28 cellular contexts compared by ENCODE assay signal in the genomic region with DNA sequence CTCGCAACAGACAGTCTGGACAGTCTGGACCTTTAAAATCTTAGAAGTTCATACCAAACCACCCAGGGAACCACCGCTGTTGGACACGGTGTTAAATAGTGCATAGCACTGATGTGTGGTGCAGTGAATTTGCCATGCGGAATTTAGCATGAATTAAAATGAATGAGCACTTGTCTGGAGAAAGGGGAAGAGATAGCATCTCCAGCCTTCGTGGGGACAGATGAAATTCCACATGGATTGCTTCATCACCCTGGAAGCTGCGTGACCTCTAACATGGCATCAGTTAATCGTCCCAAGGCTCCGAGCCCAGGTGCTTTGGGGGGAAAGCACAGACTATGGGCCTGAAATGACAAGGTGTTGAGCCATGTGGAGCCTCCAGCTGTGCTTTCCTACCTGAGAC.
"Had no signal": no experiment of that assay in that cellular context is flagged by ENCODE, and none has a peak within 500 bp of the region (broad histone marks: within the 10 kb centered on the region; RNA-seq: fewer than 3 reads in every experiment).

No MANE protein-coding gene starts in this region.

- H3K27me3 ChIP-seq: ascending aorta, Peyer's patch had no signal

- H3K9me3 Mint-ChIP-seq: activated naive CD4-positive, alpha-beta T cell treated with anti-CD3 and anti-CD28 coated beads, Interleukin-2, amount 50 U/mL, for 72 hours; activated T-cell treated with anti-CD3 and anti-CD28 coated beads, Interleukin-2, amount 50 U/mL, for 24 hours; activated T-helper 1 cell treated with anti-CD3 and anti-CD28 coated beads, Interleukin-12 subunit alpha, Interleukin-12 subunit beta, Interleukin-2, Interleukin-4 antibody, amounts not matched to agents 30 ng/mL and 10 ng/mL and 1 ng/mL, durations not matched to agents 14 hours and 24 hours and 36 hours; brain; central memory CD8-positive, alpha-beta T cell had no signal

- H3K4me3 Mint-ChIP-seq: activated CD4-positive, alpha-beta T cell treated with anti-CD3 and anti-CD28 coated beads, Interleukin-2, amount 10 ng/mL, durations not matched to agents 24 days and 14 days; activated CD8-positive, alpha-beta memory T cell treated with anti-CD3 and anti-CD28 coated beads, Interleukin-2, amount 10 ng/mL, durations not matched to agents 7 days and 5 days; activated naive CD8-positive, alpha-beta T cell treated with anti-CD3 and anti-CD28 coated beads, Interleukin-2, amount 50 U/mL, for 24 hours; activated T-cell treated with anti-CD3 and anti-CD28 coated beads, Interleukin-2, amount 50 U/mL, for 24 hours; activated T-helper 1 cell treated with anti-CD3 and anti-CD28 coated beads, Interleukin-12 subunit alpha, Interleukin-12 subunit beta, Interleukin-2, Interleukin-4 antibody, amounts not matched to agents 30 ng/mL and 10 ng/mL and 1 ng/mL, durations not matched to agents 14 hours and 24 hours and 36 hours; brain; central memory CD8-positive, alpha-beta T cell; T-helper 1 cell treated with Interleukin-12 subunit alpha and Interleukin-12 subunit beta and Interleukin-4 antibody, amounts not matched to agents 30 μg/mL and 1 μg/mL, for 36 hours; WTC11 had no signal

- H3K4me1 ChIP-seq: ascending aorta, Peyer's patch had no signal

- H3K36me3 Mint-ChIP-seq: activated CD8-positive, alpha-beta memory T cell treated with anti-CD3 and anti-CD28 coated beads, Interleukin-2, amount 10 ng/mL, durations not matched to agents 7 days and 5 days; brain had no signal

- H3K27me3 Mint-ChIP-seq: activated CD4-positive, alpha-beta T cell treated with anti-CD3 and anti-CD28 coated beads, Interleukin-2, amount 10 ng/mL, durations not matched to agents 24 days and 14 days; activated CD8-positive, alpha-beta memory T cell treated with anti-CD3 and anti-CD28 coated beads, Interleukin-2, amount 10 ng/mL, durations not matched to agents 7 days and 5 days; activated T-cell treated with anti-CD3 and anti-CD28 coated beads, Interleukin-2, amount 50 U/mL, for 24 hours; central memory CD8-positive, alpha-beta T cell had no signal

- H3K27ac ChIP-seq: ascending aorta, Peyer's patch had no signal

- H3K4me1 Mint-ChIP-seq: activated CD4-positive, alpha-beta T cell treated with anti-CD3 and anti-CD28 coated beads, Interleukin-2, amount 10 ng/mL, durations not matched to agents 24 days and 14 days; activated CD8-positive, alpha-beta memory T cell treated with anti-CD3 and anti-CD28 coated beads, Interleukin-2, amount 10 ng/mL, durations not matched to agents 7 days and 5 days; activated naive CD8-positive, alpha-beta T cell treated with anti-CD3 and anti-CD28 coated beads, Interleukin-2, amount 50 U/mL, for 24 hours; brain; central memory CD8-positive, alpha-beta T cell had no signal

- ATAC-seq: activated CD8-positive, alpha-beta memory T cell treated with anti-CD3 and anti-CD28 coated beads, Interleukin-2, amount 10 ng/mL, durations not matched to agents 7 days and 5 days; activated naive CD4-positive, alpha-beta T cell treated with anti-CD3 and anti-CD28 coated beads, Interleukin-2, amount 50 U/mL, for 72 hours; activated naive CD8-positive, alpha-beta T cell treated with anti-CD3 and anti-CD28 coated beads, Interleukin-2, amount 50 U/mL, for 24 hours; K562; WTC11 had no signal

- H3K27ac Mint-ChIP-seq: activated CD4-positive, alpha-beta T cell treated with anti-CD3 and anti-CD28 coated beads, Interleukin-2, amount 10 ng/mL, durations not matched to agents 24 days and 14 days; activated CD8-positive, alpha-beta memory T cell treated with anti-CD3 and anti-CD28 coated beads, Interleukin-2, amount 10 ng/mL, durations not matched to agents 7 days and 5 days; activated naive CD8-positive, alpha-beta T cell treated with anti-CD3 and anti-CD28 coated beads, Interleukin-2, amount 50 U/mL, for 24 hours; activated T-cell treated with anti-CD3 and anti-CD28 coated beads, Interleukin-2, amount 50 U/mL, for 24 hours; activated T-helper 1 cell treated with anti-CD3 and anti-CD28 coated beads, Interleukin-12 subunit alpha, Interleukin-12 subunit beta, Interleukin-2, Interleukin-4 antibody, amounts not matched to agents 30 ng/mL and 10 ng/mL and 1 ng/mL, durations not matched to agents 14 hours and 24 hours and 36 hours; brain; T-helper 1 cell treated with Interleukin-12 subunit alpha and Interleukin-12 subunit beta and Interleukin-4 antibody, amounts not matched to agents 30 μg/mL and 1 μg/mL, for 36 hours; WTC11 had no signal

- H3K4me3 ChIP-seq: ascending aorta, K562, Peyer's patch had no signal

- H3K9me3 ChIP-seq: ascending aorta, Peyer's patch had no signal

- H3K36me3 ChIP-seq: ascending aorta, Peyer's patch had no signal

- FAIRE-seq: K562 had no signal

- DNase-seq: activated CD4-positive, alpha-beta T cell treated with anti-CD3 and anti-CD28 coated beads for 1 hour; activated CD4-positive, alpha-beta T cell treated with anti-CD3 and anti-CD28 coated beads, Interleukin-2, amount 10 ng/mL, durations not matched to agents 24 days and 14 days; activated CD4-positive, alpha-beta T cell treated with anti-CD3 and anti-CD28 coated beads, Interleukin-2, amount 50 U/mL, for 48 hours; activated CD8-positive, alpha-beta memory T cell treated with anti-CD3 and anti-CD28 coated beads, Interleukin-2, amount 10 ng/mL, durations not matched to agents 7 days and 5 days; activated effector memory CD4-positive, alpha-beta T cell treated with Interleukin-2 at 50 U/mL for 16 hours; activated naive CD4-positive, alpha-beta T cell; activated naive CD8-positive, alpha-beta T cell treated with anti-CD3 and anti-CD28 coated beads, Interleukin-2, amount 50 U/mL, for 24 hours; activated T-cell treated with anti-CD3 and anti-CD28 coated beads, Interleukin-2, amount 50 U/mL, for 24 hours; amniotic stem cell; Karpas-422; NCI-H1105 treated with DMSO at 0.1 percent for 48 hours; NCI-H1436 treated with DMSO at 0.1 percent for 48 hours; NCI-H187; NCI-H2081; NCI-H510A treated with DMSO at 0.1 percent for 48 hours; NCI-H69; NK-92 treated with Interleukin-12 subunit alpha and Interleukin-12 subunit beta, amount 100 ng/mL, for 24 hours; Peyer's patch; SIG-M5; T-helper 9 cell had no signal
